ENCODE assay signal across 8 cellular contexts in genomic region chr22:35380537-35381423, GRCh38. TPM values are rescaled to one million over a fixed set of nuclear protein-coding genes. Genes with fewer than 3 reads are reported as not detected.
DNase-seq lines count a peak whose midpoint lies in the region; ATAC-seq and TF ChIP-seq lines count a peak whose summit lies in the region.

TSS of gene HMOX1 (plus strand) at chr22:35381096. CDS start at chr22:35381174, 78 bp downstream.

- peaks cover 8% of the 10 kb centered on the region; the same call in 1 of the 2 replicates for H3K36me3 ChIP-seq in ACC112 (ENCODE audit: insufficient read depth, low read length)
- peaks cover 0 to 22% (median 0%) of the 10 kb centered on the region in 3 donors for H3K36me3 ChIP-seq in esophagus squamous epithelium
- H3K36me3 ChIP-seq in stomach: no peaks in the 10 kb centered on the region

- H3K4me1 ChIP-seq in ACC112 (ENCODE audit: control insufficient read depth, insufficient read depth, low read length, unreplicated experiment) (peaks cover 37% of the 10 kb centered on the region), esophagus squamous epithelium (peaks cover 13 to 71% (median 27%) of the 10 kb centered on the region in 3 donors), stomach (peaks cover 14 to 57% (median 43%) of the 10 kb centered on the region in 4 donors)

- TF ChIP-seq POLR2A in esophagus squamous epithelium (IDR thresholded peaks at IDR 0.05) (peak in 2 of 4 donors; percentile 73 to 82), stomach (IDR thresholded peaks at IDR 0.05) (no peak)

- peaks cover 21% of the 10 kb centered on the region for H3K4me1 Mint-ChIP-seq in activated T-helper 1 cell treated with anti-CD3 and anti-CD28 coated beads, Interleukin-12 subunit alpha, Interleukin-12 subunit beta, Interleukin-2, Interleukin-4 antibody, amounts not matched to agents 30 ng/mL and 10 ng/mL and 1 ng/mL, durations not matched to agents 14 hours and 24 hours and 36 hours (ENCODE audit: low read depth)

- H3K79me2 ChIP-seq in ACC112 (ENCODE audit: control insufficient read depth, insufficient read depth, low read length, unreplicated experiment): peaks cover 22% of the 10 kb centered on the region

- H3K9me3 ChIP-seq in esophagus squamous epithelium (no peaks in the 10 kb centered on the region), stomach (no peaks in the 10 kb centered on the region)

- 0 to 11% methylated on average over 7 to 19 of the region's 47 CpGs for WGBS in esophagus squamous epithelium, 2 donors
- WGBS in stomach, 5 donors: 3 to 7% (median 4%) methylated on average over 17 to 47 of the region's 47 CpGs

- H3K27me3 Mint-ChIP-seq in activated T-helper 1 cell treated with anti-CD3 and anti-CD28 coated beads, Interleukin-12 subunit alpha, Interleukin-12 subunit beta, Interleukin-2, Interleukin-4 antibody, amounts not matched to agents 30 ng/mL and 10 ng/mL and 1 ng/mL, durations not matched to agents 14 hours and 24 hours and 36 hours (ENCODE audit: insufficient read depth): peaks cover 28% of the 10 kb centered on the region

- intact Hi-C loops in activated T-helper 1 cell treated with anti-CD3 and anti-CD28 coated beads, Interleukin-12 subunit alpha, Interleukin-12 subunit beta, Interleukin-2, Interleukin-4 antibody, amounts not matched to agents 30 ng/mL and 10 ng/mL and 1 ng/mL, durations not matched to agents 14 hours and 24 hours and 36 hours (cut with micrococcal nuclease): loop anchor here (2.0 kb wide), 2 partner anchors 20 to 30 kb away; partner anchors contain the start of gene MCM5
- intact Hi-C loops in esophagus squamous epithelium (cut with DNase I) (no loop called here), stomach (cut with DNase I; ENCODE audit: low total_unique reads) (no loop called here)

- DNase-seq in OCI-M1 (lab: John Stamatoyannopoulos, UW) (peak; percentile 90), esophagus squamous epithelium (lab: John Stamatoyannopoulos, UW) (peak; percentile 36), mucosa of gallbladder (ENCODE audit: low spot score) (peak; percentile 94), stomach (peak; percentile 91)
- peak; percentile 47 for DNase-seq in activated T-helper 1 cell treated with anti-CD3 and anti-CD28 coated beads, Interleukin-12 subunit alpha, Interleukin-12 subunit beta, Interleukin-2, Interleukin-4 antibody, amounts not matched to agents 30 ng/mL and 10 ng/mL and 1 ng/mL, durations not matched to agents 14 hours and 24 hours and 36 hours (ENCODE audit: low spot score)

- H3K9me3 Mint-ChIP-seq in activated T-helper 1 cell treated with anti-CD3 and anti-CD28 coated beads, Interleukin-12 subunit alpha, Interleukin-12 subunit beta, Interleukin-2, Interleukin-4 antibody, amounts not matched to agents 30 ng/mL and 10 ng/mL and 1 ng/mL, durations not matched to agents 14 hours and 24 hours and 36 hours: no peaks in the 10 kb centered on the region

- peaks cover 1% of the 10 kb centered on the region for H3K36me3 Mint-ChIP-seq in activated T-helper 1 cell treated with anti-CD3 and anti-CD28 coated beads, Interleukin-12 subunit alpha, Interleukin-12 subunit beta, Interleukin-2, Interleukin-4 antibody, amounts not matched to agents 30 ng/mL and 10 ng/mL and 1 ng/mL, durations not matched to agents 14 hours and 24 hours and 36 hours (ENCODE audit: low read depth)

- H2AFZ ChIP-seq in ACC112 (ENCODE audit: low read length, unreplicated experiment): peak within 1 kb of the TSS; percentile 89

- H3K27me3 ChIP-seq in ACC112 (ENCODE audit: insufficient read depth, low read length) (no peaks in the 10 kb centered on the region), esophagus squamous epithelium (no peaks in the 10 kb centered on the region), stomach (no peaks in the 10 kb centered on the region)

- no peak for TF ChIP-seq EP300 in stomach (IDR thresholded peaks at IDR 0.05)

- H3K27ac ChIP-seq in ACC112 (ENCODE audit: low read depth, low read length) (peak within 1 kb of the TSS; percentile 68), esophagus squamous epithelium (peak within 1 kb of the TSS; percentile 76 to 86 (median 80)), stomach (peak within 1 kb of the TSS; percentile 67 to 84 (median 81))

- H3K4me3 ChIP-seq in ACC112 (ENCODE audit: low read depth, low read length) (peak within 1 kb of the TSS; percentile 97), esophagus squamous epithelium (peak within 1 kb of the TSS; percentile 44 to 67 (median 53)), stomach (peak within 1 kb of the TSS; percentile 45 to 56 (median 52))

- H3K27ac Mint-ChIP-seq in activated T-helper 1 cell treated with anti-CD3 and anti-CD28 coated beads, Interleukin-12 subunit alpha, Interleukin-12 subunit beta, Interleukin-2, Interleukin-4 antibody, amounts not matched to agents 30 ng/mL and 10 ng/mL and 1 ng/mL, durations not matched to agents 14 hours and 24 hours and 36 hours: no peak within 1 kb of the TSS

- peak within 1 kb of the TSS; percentile 58 for H3K4me3 Mint-ChIP-seq in activated T-helper 1 cell treated with anti-CD3 and anti-CD28 coated beads, Interleukin-12 subunit alpha, Interleukin-12 subunit beta, Interleukin-2, Interleukin-4 antibody, amounts not matched to agents 30 ng/mL and 10 ng/mL and 1 ng/mL, durations not matched to agents 14 hours and 24 hours and 36 hours

- TF ChIP-seq CTCF in esophagus squamous epithelium (IDR thresholded peaks at IDR 0.05) (peak in 1 of 6 experiments; percentile 35), stomach (IDR thresholded peaks at IDR 0.05) (peak in 1 of 7 experiments; percentile 5)

- ATAC-seq in GM18502 (IDR thresholded peaks at IDR 0.05; ENCODE audit: poor library complexity, unreplicated experiment) (peak; percentile 62), HG03196 (IDR thresholded peaks at IDR 0.05; ENCODE audit: unreplicated experiment) (peak; percentile 57)

RNA-seq across cellular contexts. Expression of gene HMOX1, which starts in this region (rescaled TPM):
- 1.6 and 2.0 TPM in 2 replicates for total RNA-seq in activated T-helper 1 cell treated with anti-CD3 and anti-CD28 coated beads, Interleukin-12 subunit alpha, Interleukin-12 subunit beta, Interleukin-2, Interleukin-4 antibody, amounts not matched to agents 30 ng/mL and 10 ng/mL and 1 ng/mL, durations not matched to agents 14 hours and 24 hours and 36 hours
- total RNA-seq in esophagus squamous epithelium (10 to 100 TPM; 13.0 to 39.0 (median 18.3) TPM), mucosa of gallbladder (41.1 TPM), stomach (10 to 100 TPM in 2 of 5 donors, 1 to 10 TPM in 2, not detected in 1; 2.2 to 23.3 (median 9.2) TPM)
- polyA plus RNA-seq in stomach: 100 to 1,000 TPM in 1 of 3 donors, 10 to 100 TPM in 1, 1 to 10 TPM in 1; 6.5 to 106 (median 21.5) TPM

Comparison
In these comparisons a context has a peak if more than half of its experiments do, and no peak if none do; other contexts are left out.
1. Peak in every context shown above with its lines: DNase-seq, ATAC-seq, H3K4me3 ChIP-seq and H3K27ac ChIP-seq.
2. DNase-seq: peak in every context shown above with its lines; median percentile 94 in mucosa of gallbladder; 91 in stomach; 90 in OCI-M1; 47 in activated T-helper 1 cell treated with anti-CD3 and anti-CD28 coated beads, Interleukin-12 subunit alpha, Interleukin-12 subunit beta, Interleukin-2, Interleukin-4 antibody, amounts not matched to agents 30 ng/mL and 10 ng/mL and 1 ng/mL, durations not matched to agents 14 hours and 24 hours and 36 hours; 36 in esophagus squamous epithelium.